ENCODE assay signal across 17 cellular contexts in genomic region chr13:30664689-30665088, GRCh38.
"Had no signal": no experiment of that assay in that cellular context is flagged by ENCODE, and none has a peak within 500 bp of the region (broad histone marks: within the 10 kb centered on the region; RNA-seq: fewer than 3 reads in every experiment).

No MANE protein-coding gene starts in this region.

- H3K27me3 ChIP-seq: neural progenitor cell, spleen had no signal

- H3K9me3 ChIP-seq: lower lobe of right lung, spleen had no signal

- H3K4me1 ChIP-seq: lower lobe of right lung, neural progenitor cell had no signal

- H2AFZ ChIP-seq: neural progenitor cell had no signal

- H3K27me3 Mint-ChIP-seq: activated CD4-positive, alpha-beta T cell treated with anti-CD3 and anti-CD28 coated beads, Interleukin-2, amount 10 ng/mL, durations not matched to agents 24 days and 14 days; activated CD8-positive, alpha-beta memory T cell treated with anti-CD3 and anti-CD28 coated beads, Interleukin-2, amount 10 ng/mL, durations not matched to agents 7 days and 5 days; activated CD8-positive, alpha-beta T cell treated with anti-CD3 and anti-CD28 coated beads for 36 hours; naive thymus-derived CD8-positive, alpha-beta T cell had no signal

- H3K4me1 Mint-ChIP-seq: neural progenitor cell had no signal

- H3K27ac Mint-ChIP-seq: activated CD4-positive, alpha-beta T cell treated with anti-CD3 and anti-CD28 coated beads, Interleukin-2, amount 10 ng/mL, durations not matched to agents 24 days and 14 days; activated CD8-positive, alpha-beta memory T cell treated with anti-CD3 and anti-CD28 coated beads, Interleukin-2, amount 10 ng/mL, durations not matched to agents 7 days and 5 days; activated CD8-positive, alpha-beta T cell treated with anti-CD3 and anti-CD28 coated beads for 36 hours; activated naive CD4-positive, alpha-beta T cell treated with anti-CD3 and anti-CD28 coated beads, Interleukin-2, amount 50 U/mL, for 72 hours; brain; naive thymus-derived CD8-positive, alpha-beta T cell; neural progenitor cell; progenitor cell of endocrine pancreas had no signal

- DNase-seq: activated CD4-positive, alpha-beta T cell treated with anti-CD3 and anti-CD28 coated beads, Interleukin-2, amount 10 ng/mL, durations not matched to agents 24 days and 14 days; activated CD4-positive, CD25-positive, alpha-beta regulatory T cell; activated CD8-positive, alpha-beta memory T cell treated with anti-CD3 and anti-CD28 coated beads, Interleukin-2, amount 10 ng/mL, durations not matched to agents 7 days and 5 days; activated CD8-positive, alpha-beta T cell treated with anti-CD3 and anti-CD28 coated beads for 36 hours; activated T-cell treated with anti-CD3 and anti-CD28 coated beads for 4 hours; aorta; lower lobe of right lung; naive thymus-derived CD8-positive, alpha-beta T cell; retina; spleen; stimulated activated CD4-positive, alpha-beta T cell treated with anti-CD3 and anti-CD28 coated beads, Interleukin-4, amount 100 ng/mL, for 1 hour; stimulated activated naive CD4-positive, alpha-beta T cell treated with Interleukin-2 at 50 U/mL for 16 hours; T-helper 9 cell had no signal

- ATAC-seq: activated CD8-positive, alpha-beta memory T cell treated with anti-CD3 and anti-CD28 coated beads, Interleukin-2, amount 10 ng/mL, durations not matched to agents 7 days and 5 days; activated CD8-positive, alpha-beta T cell treated with anti-CD3 and anti-CD28 coated beads for 36 hours; activated naive CD4-positive, alpha-beta T cell treated with anti-CD3 and anti-CD28 coated beads, Interleukin-2, amount 50 U/mL, for 72 hours; lower lobe of right lung; naive thymus-derived CD8-positive, alpha-beta T cell had no signal

- H3K27ac ChIP-seq: lower lobe of right lung, neural progenitor cell had no signal

- H3K9me3 Mint-ChIP-seq: activated CD4-positive, alpha-beta T cell treated with anti-CD3 and anti-CD28 coated beads, Interleukin-2, amount 10 ng/mL, durations not matched to agents 24 days and 14 days; activated CD8-positive, alpha-beta T cell treated with anti-CD3 and anti-CD28 coated beads for 36 hours; activated naive CD4-positive, alpha-beta T cell treated with anti-CD3 and anti-CD28 coated beads, Interleukin-2, amount 50 U/mL, for 72 hours; brain; naive thymus-derived CD8-positive, alpha-beta T cell had no signal

- H3K4me3 ChIP-seq: lower lobe of right lung, neural progenitor cell, spleen had no signal

- H3K4me3 Mint-ChIP-seq: activated CD4-positive, alpha-beta T cell treated with anti-CD3 and anti-CD28 coated beads, Interleukin-2, amount 10 ng/mL, durations not matched to agents 24 days and 14 days; activated CD8-positive, alpha-beta memory T cell treated with anti-CD3 and anti-CD28 coated beads, Interleukin-2, amount 10 ng/mL, durations not matched to agents 7 days and 5 days; activated CD8-positive, alpha-beta T cell treated with anti-CD3 and anti-CD28 coated beads for 36 hours; brain; naive thymus-derived CD8-positive, alpha-beta T cell; neural progenitor cell had no signal

- H3K4me2 ChIP-seq: neural progenitor cell had no signal

- H3K36me3 Mint-ChIP-seq: activated CD8-positive, alpha-beta memory T cell treated with anti-CD3 and anti-CD28 coated beads, Interleukin-2, amount 10 ng/mL, durations not matched to agents 7 days and 5 days; activated naive CD4-positive, alpha-beta T cell treated with anti-CD3 and anti-CD28 coated beads, Interleukin-2, amount 50 U/mL, for 72 hours; neural progenitor cell had no signal

- H3K9ac ChIP-seq: neural progenitor cell had no signal

- H3K36me3 ChIP-seq: neural progenitor cell had no signal
